ENCODE assay signal across 36 cellular contexts in the genomic region with DNA sequence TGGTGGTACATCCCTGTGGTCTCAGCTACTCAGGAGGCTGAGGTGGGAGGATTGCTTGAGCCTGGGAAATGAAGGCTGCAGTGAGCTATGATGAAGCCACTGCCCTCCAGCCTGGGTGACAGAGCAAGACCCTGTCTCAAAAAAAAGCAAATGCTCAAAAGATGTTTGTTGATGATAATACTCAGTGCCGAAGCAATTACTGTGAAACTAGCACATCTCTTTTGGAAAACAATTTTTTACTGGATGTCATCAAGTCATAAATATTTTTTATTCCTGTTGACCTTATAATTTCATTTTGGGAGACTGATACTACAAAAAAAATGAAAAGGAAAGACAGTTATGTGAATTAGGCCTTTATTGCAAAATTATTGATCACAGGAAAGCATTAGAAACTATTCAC. TPM values are rescaled to one million over a fixed set of nuclear protein-coding genes. Genes with fewer than 3 reads are reported as not detected.
"Had no signal": no experiment of that assay in that cellular context is flagged by ENCODE, and none has a peak within 500 bp of the region (broad histone marks: within the 10 kb centered on the region; RNA-seq: fewer than 3 reads in every experiment).

No MANE protein-coding gene starts in this region.

- DNase-seq: activated effector memory CD4-positive, alpha-beta T cell treated with anti-CD3 and anti-CD28 coated beads, Interleukin-2, amount 50 U/mL, for 16 hours; activated effector memory CD4-positive, alpha-beta T cell treated with Interleukin-2 at 50 U/mL for 16 hours; activated gamma-delta T cell; activated gamma-delta T cell treated with Interleukin-2 at 50 U/mL for 16 hours; activated naive CD4-positive, alpha-beta T cell; activated naive CD4-positive, alpha-beta T cell treated with anti-CD3 and anti-CD28 coated beads for 36 hours; activated naive CD4-positive, alpha-beta T cell treated with anti-CD3 and anti-CD28 coated beads, Interleukin-2, amount 10 ng/mL, durations not matched to agents 7 days and 5 days; activated naive CD4-positive, alpha-beta T cell treated with anti-CD3 and anti-CD28 coated beads, Interleukin-2, amount 50 U/mL, for 16 hours; activated naive CD4-positive, alpha-beta T cell treated with Interleukin-2 at 50 U/mL for 16 hours; activated naive CD8-positive, alpha-beta T cell treated with anti-CD3 and anti-CD28 coated beads for 36 hours; activated naive CD8-positive, alpha-beta T cell treated with anti-CD3 and anti-CD28 coated beads, Interleukin-2, amount 10 ng/mL, durations not matched to agents 7 days and 5 days; activated naive CD8-positive, alpha-beta T cell treated with anti-CD3 and anti-CD28 coated beads, Interleukin-2, amount 50 U/mL, for 24 hours; activated T-cell treated with anti-CD3 and anti-CD28 coated beads, Interleukin-2, amount 50 U/mL, for 1 hour; activated T-cell treated with anti-CD3 and anti-CD28 coated beads, Interleukin-2, amount 50 U/mL, for 24 hours; activated T-cell treated with anti-CD3 and anti-CD28 coated beads, Interleukin-2, amount 50 U/mL, for 4 hours; activated T-cell treated with anti-CD3 and anti-CD28 coated beads, Interleukin-2, amount 50 U/mL, for 48 hours; activated T-cell treated with anti-CD3 and anti-CD28 coated beads, Interleukin-2, amount 50 U/mL, for 72 hours; adrenal gland; amniotic stem cell; amygdala; anterior cingulate cortex; aorta; body of pancreas; brain microvascular endothelial cell; caudate nucleus; central memory CD4-positive, alpha-beta T cell; cerebellar nuclear complex had no signal

- H3K27ac ChIP-seq: adrenal gland, ascending aorta, body of pancreas, brain microvascular endothelial cell, breast epithelium had no signal

- H3K9me3 ChIP-seq: adrenal gland, ascending aorta, body of pancreas, breast epithelium had no signal

- H3K4me3 ChIP-seq: adrenal gland, ascending aorta, body of pancreas, breast epithelium, cardiac muscle cell had no signal

- FAIRE-seq: astrocyte, bronchial epithelial cell had no signal

- ATAC-seq: activated naive CD4-positive, alpha-beta T cell treated with anti-CD3 and anti-CD28 coated beads, Interleukin-2, amount 50 U/mL, for 72 hours; activated naive CD8-positive, alpha-beta T cell treated with anti-CD3 and anti-CD28 coated beads, Interleukin-2, amount 50 U/mL, for 24 hours; activated T-cell treated with anti-CD3 and anti-CD28 coated beads, Interleukin-2, amount 50 U/mL, for 4 hours; activated T-cell treated with anti-CD3 and anti-CD28 coated beads, Interleukin-2, amount 50 U/mL, for 72 hours; activated T-helper 17 cell treated with anti-CD3 and anti-CD28 coated beads, Interleukin-2, amount 50 U/mL, for 72 hours; body of pancreas had no signal

- H3K4me1 ChIP-seq: ascending aorta, body of pancreas, breast epithelium had no signal

- H3K36me3 ChIP-seq: adrenal gland, ascending aorta, brain microvascular endothelial cell, breast epithelium, cardiac muscle cell had no signal

- H3K27me3 ChIP-seq: adrenal gland, ascending aorta, body of pancreas, brain microvascular endothelial cell, breast epithelium, cardiac muscle cell had no signal

RNA-seq across cellular contexts. Expression of a gene that starts 34.5 kb away (rescaled TPM):
- total RNA-seq: activated naive CD4-positive, alpha-beta T cell treated with anti-CD3 and anti-CD28 coated beads for 36 hours; activated naive CD4-positive, alpha-beta T cell treated with anti-CD3 and anti-CD28 coated beads, Interleukin-2, amount 50 U/mL, for 72 hours; activated naive CD8-positive, alpha-beta T cell treated with anti-CD3 and anti-CD28 coated beads for 36 hours; activated naive CD8-positive, alpha-beta T cell treated with anti-CD3 and anti-CD28 coated beads, Interleukin-2, amount 10 ng/mL, durations not matched to agents 7 days and 5 days; activated T-helper 1 cell treated with anti-CD3 and anti-CD28 coated beads, Interleukin-12 subunit alpha, Interleukin-12 subunit beta, Interleukin-2, Interleukin-4 antibody, amounts not matched to agents 30 ng/mL and 10 ng/mL and 1 ng/mL, durations not matched to agents 14 hours and 24 hours and 36 hours; activated T-helper 17 cell treated with anti-CD3 and anti-CD28 coated beads, Interleukin-2, amount 50 U/mL, for 72 hours; activated T-helper 2 cell treated with anti-CD3 and anti-CD28 coated beads, Interferon-gamma antibody, Interleukin-2, Interleukin-4, amounts not matched to agents 10 μg/mL and 5 μg/mL and 100 μg/mL, durations not matched to agents 14 hours and 24 hours and 36 hours had no signal
